8 cellular contexts compared by ENCODE assay signal in genomic region chr2:118881490-118882129, GRCh38. TPM values are rescaled to one million over a fixed set of nuclear protein-coding genes. Genes with fewer than 3 reads are reported as not detected.
DNase-seq lines count a peak whose midpoint lies in the region; ATAC-seq and TF ChIP-seq lines count a peak whose summit lies in the region.

No MANE protein-coding gene starts in this region.

- peak; percentile 87 for TF ChIP-seq CTCF in progenitor cell of endocrine pancreas (IDR thresholded peaks at IDR 0.05; ENCODE audit: unreplicated experiment)

- no peak overlapping the region for H3K4me3 Mint-ChIP-seq in progenitor cell of endocrine pancreas (ENCODE audit: low read depth)

- no peaks in the 10 kb centered on the region for H3K36me3 Mint-ChIP-seq in progenitor cell of endocrine pancreas (ENCODE audit: insufficient read depth)

- H3K36me3 ChIP-seq in Karpas-422 (ENCODE audit: insufficient read depth, low read length): no peaks in the 10 kb centered on the region

- H3K9me3 Mint-ChIP-seq in progenitor cell of endocrine pancreas (ENCODE audit: low read depth): no peaks in the 10 kb centered on the region

- H3K9ac ChIP-seq in Karpas-422 (ENCODE audit: low read length): no peak overlapping the region

- no peaks in the 10 kb centered on the region for H3K9me2 ChIP-seq in Karpas-422 (replicated peaks; ENCODE audit: insufficient read depth, low read length)

- H3K4me1 Mint-ChIP-seq in progenitor cell of endocrine pancreas (ENCODE audit: low read depth): no peaks in the 10 kb centered on the region

- no peak overlapping the region for H3K27ac Mint-ChIP-seq in progenitor cell of endocrine pancreas

- H3K4me3 ChIP-seq in Karpas-422 (ENCODE audit: low read length): no peak overlapping the region

- no peak overlapping the region for H2AFZ ChIP-seq in Karpas-422 (ENCODE audit: low read length)

- no peaks in the 10 kb centered on the region for H3K79me2 ChIP-seq in Karpas-422 (ENCODE audit: low read length)

- ATAC-seq in GM21737 (IDR thresholded peaks at IDR 0.05; ENCODE audit: unreplicated experiment): peak; percentile 78

- no peaks in the 10 kb centered on the region for H3K27me3 ChIP-seq in Karpas-422 (ENCODE audit: low read length)

- H3K4me2 ChIP-seq in Karpas-422 (ENCODE audit: low read depth, low read length, poor library complexity, severe bottlenecking): no peak overlapping the region

- peak; percentile 35 for DNase-seq in EL
- DNase-seq in Karpas-422: peak; percentile 85
- DNase-seq in RKO (ENCODE audit: low spot score): peak; percentile 50
- peak; percentile 31 to 39 for DNase-seq in activated T-helper 1 cell treated with anti-CD3 and anti-CD28 coated beads, Interleukin-2, amount 50 U/mL, for 16 hours (ENCODE audit: low read depth in 1 of 2, low spot score in 1 of 2)
- DNase-seq in germinal center (ENCODE audit: low spot score): peak; percentile 56
- DNase-seq in progenitor cell of endocrine pancreas (ENCODE audit: low spot score, unreplicated experiment): peak; percentile 74
- no peak for DNase-seq in HuH-7.5 (ENCODE audit: low spot score)

- H3K27me3 Mint-ChIP-seq in progenitor cell of endocrine pancreas: peaks cover 56% of the 10 kb centered on the region

- H3K9me3 ChIP-seq in Karpas-422 (ENCODE audit: low read length): no peaks in the 10 kb centered on the region

- H4K20me1 ChIP-seq in Karpas-422 (ENCODE audit: insufficient read depth, low read depth, low read length): no peaks in the 10 kb centered on the region

- H3K4me1 ChIP-seq in Karpas-422 (ENCODE audit: low read length): peaks cover 4% of the 10 kb centered on the region; the same call in 1 of the 2 replicates

- H3K27ac ChIP-seq in Karpas-422 (ENCODE audit: low read length): no peak overlapping the region

RNA-seq across cellular contexts. Expression of gene EN1, which starts 34.2 kb away (rescaled TPM):
- total RNA-seq in Karpas-422 (2014; rRNA removed; shearing (Covaris generic); ENCODE audit: low replicate concordance): not detected in 2 replicates
- total RNA-seq in progenitor cell of endocrine pancreas: 0.12 and 0.42 TPM in 2 replicates
